In the genomic region with DNA sequence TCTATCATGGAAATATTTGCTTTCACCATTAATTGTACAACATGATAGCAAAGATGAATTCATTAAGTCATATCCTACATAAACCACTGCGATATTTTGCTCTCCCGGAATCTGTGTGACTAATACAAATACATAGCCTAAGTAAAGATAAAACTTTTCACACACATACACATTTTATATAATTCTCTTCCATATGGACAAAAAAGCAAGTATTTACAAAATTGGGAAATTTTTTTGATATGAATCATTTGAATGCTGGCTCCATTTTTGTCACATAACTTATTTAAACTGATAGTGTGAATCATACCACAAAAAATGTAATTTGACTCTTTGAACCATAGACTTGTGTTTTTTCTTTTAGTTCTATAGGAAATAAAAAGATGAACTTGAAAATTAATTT, we compare ENCODE assay signal across 1 cellular context.
TF ChIP-seq lines count a peak whose summit lies in the region.

No MANE protein-coding gene starts in this region.

TF ChIP-seq in HCT116, 20 proteins besides CTCF, POLR2A, EP300 and RAD21:
- no peak for TF ChIP-seq JUND (IDR thresholded peaks at IDR 0.05)
- TF ChIP-seq POLR2AphosphoS5 (IDR thresholded peaks at IDR 0.05; ENCODE audit: low read depth, low read length) = no peak
- TF ChIP-seq SIN3A (IDR thresholded peaks at IDR 0.05; ENCODE audit: low read depth) = no peak
- TF ChIP-seq EZH2phosphoT487 (IDR thresholded peaks at IDR 0.05; ENCODE audit: borderline replicate concordance) = no peak
- TF ChIP-seq YY1 (IDR thresholded peaks at IDR 0.05; ENCODE audit: extremely low read depth, insufficient replicate concordance, low read depth, low read length) = no peak
- no peak for TF ChIP-seq FOSL1 (IDR thresholded peaks at IDR 0.05; ENCODE audit: low read depth)
- TF ChIP-seq, protein P1, sequence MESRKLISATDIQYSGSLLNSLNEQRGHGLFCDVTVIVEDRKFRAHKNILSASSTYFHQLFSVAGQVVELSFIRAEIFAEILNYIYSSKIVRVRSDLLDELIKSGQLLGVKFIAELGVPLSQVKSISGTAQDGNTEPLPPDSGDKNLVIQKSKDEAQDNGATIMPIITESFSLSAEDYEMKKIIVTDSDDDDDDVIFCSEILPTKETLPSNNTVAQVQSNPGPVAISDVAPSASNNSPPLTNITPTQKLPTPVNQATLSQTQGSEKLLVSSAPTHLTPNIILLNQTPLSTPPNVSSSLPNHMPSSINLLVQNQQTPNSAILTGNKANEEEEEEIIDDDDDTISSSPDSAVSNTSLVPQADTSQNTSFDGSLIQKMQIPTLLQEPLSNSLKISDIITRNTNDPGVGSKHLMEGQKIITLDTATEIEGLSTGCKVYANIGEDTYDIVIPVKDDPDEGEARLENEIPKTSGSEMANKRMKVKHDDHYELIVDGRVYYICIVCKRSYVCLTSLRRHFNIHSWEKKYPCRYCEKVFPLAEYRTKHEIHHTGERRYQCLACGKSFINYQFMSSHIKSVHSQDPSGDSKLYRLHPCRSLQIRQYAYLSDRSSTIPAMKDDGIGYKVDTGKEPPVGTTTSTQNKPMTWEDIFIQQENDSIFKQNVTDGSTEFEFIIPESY (IDR thresholded peaks at IDR 0.05; ENCODE audit: extremely low read depth, insufficient replicate concordance, low read length) = no peak
- no peak for TF ChIP-seq ZNF274 (IDR thresholded peaks at IDR 0.05; ENCODE audit: low read depth, low read length)
- no peak for TF ChIP-seq TCF7L2 (IDR thresholded peaks at IDR 0.05; ENCODE audit: borderline replicate concordance, extremely low read depth, insufficient read depth, insufficient read length)
- TF ChIP-seq EZH2 (IDR thresholded peaks at IDR 0.05) = no peak
- TF ChIP-seq, protein P2, sequence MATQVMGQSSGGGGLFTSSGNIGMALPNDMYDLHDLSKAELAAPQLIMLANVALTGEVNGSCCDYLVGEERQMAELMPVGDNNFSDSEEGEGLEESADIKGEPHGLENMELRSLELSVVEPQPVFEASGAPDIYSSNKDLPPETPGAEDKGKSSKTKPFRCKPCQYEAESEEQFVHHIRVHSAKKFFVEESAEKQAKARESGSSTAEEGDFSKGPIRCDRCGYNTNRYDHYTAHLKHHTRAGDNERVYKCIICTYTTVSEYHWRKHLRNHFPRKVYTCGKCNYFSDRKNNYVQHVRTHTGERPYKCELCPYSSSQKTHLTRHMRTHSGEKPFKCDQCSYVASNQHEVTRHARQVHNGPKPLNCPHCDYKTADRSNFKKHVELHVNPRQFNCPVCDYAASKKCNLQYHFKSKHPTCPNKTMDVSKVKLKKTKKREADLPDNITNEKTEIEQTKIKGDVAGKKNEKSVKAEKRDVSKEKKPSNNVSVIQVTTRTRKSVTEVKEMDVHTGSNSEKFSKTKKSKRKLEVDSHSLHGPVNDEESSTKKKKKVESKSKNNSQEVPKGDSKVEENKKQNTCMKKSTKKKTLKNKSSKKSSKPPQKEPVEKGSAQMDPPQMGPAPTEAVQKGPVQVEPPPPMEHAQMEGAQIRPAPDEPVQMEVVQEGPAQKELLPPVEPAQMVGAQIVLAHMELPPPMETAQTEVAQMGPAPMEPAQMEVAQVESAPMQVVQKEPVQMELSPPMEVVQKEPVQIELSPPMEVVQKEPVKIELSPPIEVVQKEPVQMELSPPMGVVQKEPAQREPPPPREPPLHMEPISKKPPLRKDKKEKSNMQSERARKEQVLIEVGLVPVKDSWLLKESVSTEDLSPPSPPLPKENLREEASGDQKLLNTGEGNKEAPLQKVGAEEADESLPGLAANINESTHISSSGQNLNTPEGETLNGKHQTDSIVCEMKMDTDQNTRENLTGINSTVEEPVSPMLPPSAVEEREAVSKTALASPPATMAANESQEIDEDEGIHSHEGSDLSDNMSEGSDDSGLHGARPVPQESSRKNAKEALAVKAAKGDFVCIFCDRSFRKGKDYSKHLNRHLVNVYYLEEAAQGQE (IDR thresholded peaks at IDR 0.05; ENCODE audit: low read depth) = no peak
- no peak for TF ChIP-seq ZFX (IDR thresholded peaks at IDR 0.05)
- TF ChIP-seq, protein P3, sequence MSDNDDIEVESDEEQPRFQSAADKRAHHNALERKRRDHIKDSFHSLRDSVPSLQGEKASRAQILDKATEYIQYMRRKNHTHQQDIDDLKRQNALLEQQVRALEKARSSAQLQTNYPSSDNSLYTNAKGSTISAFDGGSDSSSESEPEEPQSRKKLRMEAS (IDR thresholded peaks at IDR 0.05) = no peak
- no peak for TF ChIP-seq CEBPB (IDR thresholded peaks at IDR 0.05; ENCODE audit: low read depth)
- no peak for TF ChIP-seq SP1 (IDR thresholded peaks at IDR 0.05; ENCODE audit: low read depth)
- no peak for TF ChIP-seq ELF1 (IDR thresholded peaks at IDR 0.05; ENCODE audit: borderline replicate concordance, low read depth)
- TF ChIP-seq CBX3 (IDR thresholded peaks at IDR 0.05; ENCODE audit: low read depth) = no peak
- no peak for TF ChIP-seq EGR1 (IDR thresholded peaks at IDR 0.05; ENCODE audit: low read depth)
- TF ChIP-seq, protein P4, sequence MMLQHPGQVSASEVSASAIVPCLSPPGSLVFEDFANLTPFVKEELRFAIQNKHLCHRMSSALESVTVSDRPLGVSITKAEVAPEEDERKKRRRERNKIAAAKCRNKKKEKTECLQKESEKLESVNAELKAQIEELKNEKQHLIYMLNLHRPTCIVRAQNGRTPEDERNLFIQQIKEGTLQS (IDR thresholded peaks at IDR 0.05) = no peak
